1 cellular context compared by ENCODE assay signal in genomic region chr2:8681786-8682692, GRCh38.
TF ChIP-seq lines count a peak whose summit lies in the region.

ID2 (plus strand) TSS chr2:8682056; CDS start chr2:8682166, 110 bp downstream.

TF ChIP-seq in HCT116, 20 proteins besides CTCF, POLR2A, EP300 and RAD21 (continued from another document):
- TF ChIP-seq REST (IDR thresholded peaks at IDR 0.05; ENCODE audit: low read depth) (no peak), SIN3A (IDR thresholded peaks at IDR 0.05; ENCODE audit: low read depth) (no peak), CEBPB (IDR thresholded peaks at IDR 0.05; ENCODE audit: low read depth) (no peak), EGR1 (IDR thresholded peaks at IDR 0.05; ENCODE audit: low read depth) (no peak)
TF ChIP-seq in HCT116: peak in this region for 4.
